In the genomic region with DNA sequence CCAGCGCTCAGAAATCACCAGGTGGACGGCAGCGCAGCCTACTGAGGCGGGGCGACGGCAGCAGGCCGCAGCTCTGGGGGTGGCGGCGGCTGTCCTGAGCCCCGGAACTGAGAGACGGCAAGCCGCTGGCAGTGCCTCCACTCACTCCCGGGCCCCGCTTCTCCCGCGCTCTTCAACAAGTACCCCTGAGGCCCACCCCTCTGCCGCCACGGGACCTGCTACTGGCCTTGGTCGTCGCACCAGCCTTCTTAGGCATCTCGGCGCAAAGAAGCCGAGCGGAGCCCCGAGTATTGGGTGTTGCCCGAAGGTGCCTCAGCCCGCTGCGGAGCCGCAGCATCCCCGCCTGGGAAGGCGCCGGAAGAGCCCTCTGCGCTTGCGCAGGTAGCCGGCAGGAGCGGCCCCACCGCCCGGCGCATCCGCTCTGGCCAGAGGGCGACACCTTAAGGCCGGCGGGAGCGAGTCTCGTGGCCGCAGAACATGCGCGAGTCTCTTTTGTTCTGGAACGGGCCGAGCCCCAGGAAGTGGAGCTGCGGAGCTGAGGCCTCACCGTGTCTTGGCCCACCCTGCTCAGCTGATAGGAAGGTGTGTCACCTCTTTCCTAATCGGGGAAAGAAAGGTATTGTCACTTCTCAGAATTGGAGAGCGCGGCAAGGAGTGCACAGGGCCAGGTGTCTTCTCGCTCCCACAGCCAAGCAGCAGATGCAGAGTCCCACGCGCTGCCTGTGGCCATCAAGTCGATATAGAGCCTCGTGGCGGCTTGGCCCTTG, we compare ENCODE assay signal across 1 cellular context.
TF ChIP-seq lines count a peak whose summit lies in the region.

A gene (minus strand): TSS at position 369 of the 767 bp plus-strand sequence. CDS start 32 bp downstream, at position 337.

TF ChIP-seq in GM12878, 131 proteins besides CTCF, POLR2A, EP300 and RAD21 (continued from another document and continues in another):
- TF ChIP-seq POLR2AphosphoS5 (IDR thresholded peaks at IDR 0.05; ENCODE audit: low read length) = peak; percentile 87
- no peak for TF ChIP-seq CBX3 (IDR thresholded peaks at IDR 0.05; ENCODE audit: borderline replicate concordance, low read depth)
- no peak for TF ChIP-seq ATF7 (IDR thresholded peaks at IDR 0.05; ENCODE audit: low read depth)
- TF ChIP-seq, protein P1, sequence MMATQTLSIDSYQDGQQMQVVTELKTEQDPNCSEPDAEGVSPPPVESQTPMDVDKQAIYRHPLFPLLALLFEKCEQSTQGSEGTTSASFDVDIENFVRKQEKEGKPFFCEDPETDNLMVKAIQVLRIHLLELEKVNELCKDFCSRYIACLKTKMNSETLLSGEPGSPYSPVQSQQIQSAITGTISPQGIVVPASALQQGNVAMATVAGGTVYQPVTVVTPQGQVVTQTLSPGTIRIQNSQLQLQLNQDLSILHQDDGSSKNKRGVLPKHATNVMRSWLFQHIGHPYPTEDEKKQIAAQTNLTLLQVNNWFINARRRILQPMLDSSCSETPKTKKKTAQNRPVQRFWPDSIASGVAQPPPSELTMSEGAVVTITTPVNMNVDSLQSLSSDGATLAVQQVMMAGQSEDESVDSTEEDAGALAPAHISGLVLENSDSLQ (IDR thresholded peaks at IDR 0.05) = no peak
- TF ChIP-seq, protein P2, sequence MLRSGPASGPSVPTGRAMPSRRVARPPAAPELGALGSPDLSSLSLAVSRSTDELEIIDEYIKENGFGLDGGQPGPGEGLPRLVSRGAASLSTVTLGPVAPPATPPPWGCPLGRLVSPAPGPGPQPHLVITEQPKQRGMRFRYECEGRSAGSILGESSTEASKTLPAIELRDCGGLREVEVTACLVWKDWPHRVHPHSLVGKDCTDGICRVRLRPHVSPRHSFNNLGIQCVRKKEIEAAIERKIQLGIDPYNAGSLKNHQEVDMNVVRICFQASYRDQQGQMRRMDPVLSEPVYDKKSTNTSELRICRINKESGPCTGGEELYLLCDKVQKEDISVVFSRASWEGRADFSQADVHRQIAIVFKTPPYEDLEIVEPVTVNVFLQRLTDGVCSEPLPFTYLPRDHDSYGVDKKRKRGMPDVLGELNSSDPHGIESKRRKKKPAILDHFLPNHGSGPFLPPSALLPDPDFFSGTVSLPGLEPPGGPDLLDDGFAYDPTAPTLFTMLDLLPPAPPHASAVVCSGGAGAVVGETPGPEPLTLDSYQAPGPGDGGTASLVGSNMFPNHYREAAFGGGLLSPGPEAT (IDR thresholded peaks at IDR 0.05; ENCODE audit: low read depth) = peak; percentile 44; the same call in 1 of the 2 replicates
- TF ChIP-seq, protein P3, sequence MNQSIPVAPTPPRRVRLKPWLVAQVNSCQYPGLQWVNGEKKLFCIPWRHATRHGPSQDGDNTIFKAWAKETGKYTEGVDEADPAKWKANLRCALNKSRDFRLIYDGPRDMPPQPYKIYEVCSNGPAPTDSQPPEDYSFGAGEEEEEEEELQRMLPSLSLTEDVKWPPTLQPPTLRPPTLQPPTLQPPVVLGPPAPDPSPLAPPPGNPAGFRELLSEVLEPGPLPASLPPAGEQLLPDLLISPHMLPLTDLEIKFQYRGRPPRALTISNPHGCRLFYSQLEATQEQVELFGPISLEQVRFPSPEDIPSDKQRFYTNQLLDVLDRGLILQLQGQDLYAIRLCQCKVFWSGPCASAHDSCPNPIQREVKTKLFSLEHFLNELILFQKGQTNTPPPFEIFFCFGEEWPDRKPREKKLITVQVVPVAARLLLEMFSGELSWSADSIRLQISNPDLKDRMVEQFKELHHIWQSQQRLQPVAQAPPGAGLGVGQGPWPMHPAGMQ (IDR thresholded peaks at IDR 0.05; ENCODE audit: borderline replicate concordance) = no peak
- peak; percentile 44 for TF ChIP-seq SMC3 (IDR thresholded peaks at IDR 0.05; ENCODE audit: borderline replicate concordance, low read length)
- peak; percentile 61 for TF ChIP-seq MYC (IDR thresholded peaks at IDR 0.05; ENCODE audit: insufficient read depth, insufficient read length, insufficient replicate concordance, low read length, severe bottlenecking)
- TF ChIP-seq, protein P4, sequence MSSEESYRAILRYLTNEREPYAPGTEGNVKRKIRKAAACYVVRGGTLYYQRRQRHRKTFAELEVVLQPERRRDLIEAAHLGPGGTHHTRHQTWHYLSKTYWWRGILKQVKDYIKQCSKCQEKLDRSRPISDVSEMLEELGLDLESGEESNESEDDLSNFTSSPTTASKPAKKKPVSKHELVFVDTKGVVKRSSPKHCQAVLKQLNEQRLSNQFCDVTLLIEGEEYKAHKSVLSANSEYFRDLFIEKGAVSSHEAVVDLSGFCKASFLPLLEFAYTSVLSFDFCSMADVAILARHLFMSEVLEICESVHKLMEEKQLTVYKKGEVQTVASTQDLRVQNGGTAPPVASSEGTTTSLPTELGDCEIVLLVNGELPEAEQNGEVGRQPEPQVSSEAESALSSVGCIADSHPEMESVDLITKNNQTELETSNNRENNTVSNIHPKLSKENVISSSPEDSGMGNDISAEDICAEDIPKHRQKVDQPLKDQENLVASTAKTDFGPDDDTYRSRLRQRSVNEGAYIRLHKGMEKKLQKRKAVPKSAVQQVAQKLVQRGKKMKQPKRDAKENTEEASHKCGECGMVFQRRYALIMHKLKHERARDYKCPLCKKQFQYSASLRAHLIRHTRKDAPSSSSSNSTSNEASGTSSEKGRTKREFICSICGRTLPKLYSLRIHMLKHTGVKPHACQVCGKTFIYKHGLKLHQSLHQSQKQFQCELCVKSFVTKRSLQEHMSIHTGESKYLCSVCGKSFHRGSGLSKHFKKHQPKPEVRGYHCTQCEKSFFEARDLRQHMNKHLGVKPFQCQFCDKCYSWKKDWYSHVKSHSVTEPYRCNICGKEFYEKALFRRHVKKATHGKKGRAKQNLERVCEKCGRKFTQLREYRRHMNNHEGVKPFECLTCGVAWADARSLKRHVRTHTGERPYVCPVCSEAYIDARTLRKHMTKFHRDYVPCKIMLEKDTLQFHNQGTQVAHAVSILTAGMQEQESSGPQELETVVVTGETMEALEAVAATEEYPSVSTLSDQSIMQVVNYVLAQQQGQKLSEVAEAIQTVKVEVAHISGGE (CRISPR knock-in tag; IDR thresholded peaks at IDR 0.05) = no peak
- TF ChIP-seq BACH1 (IDR thresholded peaks at IDR 0.05; ENCODE audit: borderline replicate concordance) = peak; percentile 7
- TF ChIP-seq BMI1 (IDR thresholded peaks at IDR 0.05; ENCODE audit: borderline replicate concordance) = no peak
- TF ChIP-seq, protein P5, sequence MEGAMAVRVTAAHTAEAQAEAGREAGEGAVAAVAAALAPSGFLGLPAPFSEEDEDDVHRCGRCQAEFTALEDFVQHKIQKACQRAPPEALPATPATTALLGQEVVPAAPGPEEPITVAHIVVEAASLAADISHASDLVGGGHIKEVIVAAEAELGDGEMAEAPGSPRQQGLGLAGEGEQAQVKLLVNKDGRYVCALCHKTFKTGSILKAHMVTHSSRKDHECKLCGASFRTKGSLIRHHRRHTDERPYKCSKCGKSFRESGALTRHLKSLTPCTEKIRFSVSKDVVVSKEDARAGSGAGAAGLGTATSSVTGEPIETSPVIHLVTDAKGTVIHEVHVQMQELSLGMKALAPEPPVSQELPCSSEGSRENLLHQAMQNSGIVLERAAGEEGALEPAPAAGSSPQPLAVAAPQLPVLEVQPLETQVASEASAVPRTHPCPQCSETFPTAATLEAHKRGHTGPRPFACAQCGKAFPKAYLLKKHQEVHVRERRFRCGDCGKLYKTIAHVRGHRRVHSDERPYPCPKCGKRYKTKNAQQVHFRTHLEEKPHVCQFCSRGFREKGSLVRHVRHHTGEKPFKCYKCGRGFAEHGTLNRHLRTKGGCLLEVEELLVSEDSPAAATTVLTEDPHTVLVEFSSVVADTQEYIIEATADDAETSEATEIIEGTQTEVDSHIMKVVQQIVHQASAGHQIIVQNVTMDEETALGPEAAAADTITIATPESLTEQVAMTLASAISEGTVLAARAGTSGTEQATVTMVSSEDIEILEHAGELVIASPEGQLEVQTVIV (IDR thresholded peaks at IDR 0.05; ENCODE audit: borderline replicate concordance, partially characterized antibody) = no peak
- peak; percentile 71 to 87; a peak in 3 of 4 replicates for TF ChIP-seq BHLHE40 (IDR thresholded peaks at IDR 0.05; ENCODE audit: borderline replicate concordance in 1 of 2, low read depth in 2 of 2, low read length in 1 of 2)
- TF ChIP-seq LARP7 (IDR thresholded peaks at IDR 0.05) = peak; percentile 37; the same call in 1 of the 2 replicates
- no peak for TF ChIP-seq NR2C2 (IDR thresholded peaks at IDR 0.05; ENCODE audit: borderline replicate concordance, control insufficient read depth, insufficient read length, low read depth)
- TF ChIP-seq, protein P6, sequence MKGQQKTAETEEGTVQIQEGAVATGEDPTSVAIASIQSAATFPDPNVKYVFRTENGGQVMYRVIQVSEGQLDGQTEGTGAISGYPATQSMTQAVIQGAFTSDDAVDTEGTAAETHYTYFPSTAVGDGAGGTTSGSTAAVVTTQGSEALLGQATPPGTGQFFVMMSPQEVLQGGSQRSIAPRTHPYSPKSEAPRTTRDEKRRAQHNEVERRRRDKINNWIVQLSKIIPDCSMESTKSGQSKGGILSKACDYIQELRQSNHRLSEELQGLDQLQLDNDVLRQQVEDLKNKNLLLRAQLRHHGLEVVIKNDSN (IDR thresholded peaks at IDR 0.05; ENCODE audit: borderline replicate concordance, extremely low read length, insufficient read depth, low read depth, low read length) = peak; percentile 33
- TF ChIP-seq FOXM1 (IDR thresholded peaks at IDR 0.05; ENCODE audit: low read depth, low read length) = no peak
- TF ChIP-seq GABPA (IDR thresholded peaks at IDR 0.05; ENCODE audit: low read depth) = peak; percentile 91
- peak; percentile 77; the same call in 1 of the 3 replicates for TF ChIP-seq POU2F2 (IDR thresholded peaks at IDR 0.05; ENCODE audit: borderline replicate concordance, low read depth, low read length)
- TF ChIP-seq SUZ12 (IDR thresholded peaks at IDR 0.05; ENCODE audit: unreplicated experiment) = no peak
- no peak for TF ChIP-seq CHD1 (IDR thresholded peaks at IDR 0.05; ENCODE audit: low read depth, low read length)
- peak; percentile 58; the same call in 1 of the 2 replicates for TF ChIP-seq SMARCA5 (IDR thresholded peaks at IDR 0.05)
- TF ChIP-seq KDM1A (IDR thresholded peaks at IDR 0.05; ENCODE audit: borderline replicate concordance) = no peak
- no peak for TF ChIP-seq MEF2B (IDR thresholded peaks at IDR 0.05; ENCODE audit: partially characterized antibody, poor library complexity, severe bottlenecking)
- TF ChIP-seq EED (IDR thresholded peaks at IDR 0.05; ENCODE audit: low read depth) = 0 out of 2 replicates have a peak, but pooled peaks have one; percentile 37
- no peak for TF ChIP-seq ZBED1 (IDR thresholded peaks at IDR 0.05; ENCODE audit: borderline replicate concordance)
- TF ChIP-seq, protein P7, sequence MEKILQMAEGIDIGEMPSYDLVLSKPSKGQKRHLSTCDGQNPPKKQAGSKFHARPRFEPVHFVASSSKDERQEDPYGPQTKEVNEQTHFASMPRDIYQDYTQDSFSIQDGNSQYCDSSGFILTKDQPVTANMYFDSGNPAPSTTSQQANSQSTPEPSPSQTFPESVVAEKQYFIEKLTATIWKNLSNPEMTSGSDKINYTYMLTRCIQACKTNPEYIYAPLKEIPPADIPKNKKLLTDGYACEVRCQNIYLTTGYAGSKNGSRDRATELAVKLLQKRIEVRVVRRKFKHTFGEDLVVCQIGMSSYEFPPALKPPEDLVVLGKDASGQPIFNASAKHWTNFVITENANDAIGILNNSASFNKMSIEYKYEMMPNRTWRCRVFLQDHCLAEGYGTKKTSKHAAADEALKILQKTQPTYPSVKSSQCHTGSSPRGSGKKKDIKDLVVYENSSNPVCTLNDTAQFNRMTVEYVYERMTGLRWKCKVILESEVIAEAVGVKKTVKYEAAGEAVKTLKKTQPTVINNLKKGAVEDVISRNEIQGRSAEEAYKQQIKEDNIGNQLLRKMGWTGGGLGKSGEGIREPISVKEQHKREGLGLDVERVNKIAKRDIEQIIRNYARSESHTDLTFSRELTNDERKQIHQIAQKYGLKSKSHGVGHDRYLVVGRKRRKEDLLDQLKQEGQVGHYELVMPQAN (conservative IDR thresholded peaks at IDR 0.05) = peak; percentile 58
- TF ChIP-seq TCF3 (IDR thresholded peaks at IDR 0.05; ENCODE audit: borderline replicate concordance, insufficient read depth, low read depth, low read length) = no peak
- no peak for TF ChIP-seq ZSCAN29 (IDR thresholded peaks at IDR 0.05)
- TF ChIP-seq RB1 (IDR thresholded peaks at IDR 0.05; ENCODE audit: borderline replicate concordance) = peak; percentile 60; the same call in 1 of the 2 replicates
- no peak for TF ChIP-seq RBBP5 (conservative IDR thresholded peaks at IDR 0.05)
- TF ChIP-seq SIX5 (IDR thresholded peaks at IDR 0.05; ENCODE audit: low read depth, low read length, severe bottlenecking) = peak; percentile 56
- TF ChIP-seq NRF1 (conservative IDR thresholded peaks at IDR 0.05; ENCODE audit: low read depth, low read length) = peak; percentile 90
- TF ChIP-seq SREBF2 (IDR thresholded peaks at IDR 0.05; ENCODE audit: low read length) = no peak
- TF ChIP-seq SMAD1 (IDR thresholded peaks at IDR 0.05; ENCODE audit: low read depth, partially characterized antibody) = no peak
- no peak for TF ChIP-seq ZNF274 (IDR thresholded peaks at IDR 0.05; ENCODE audit: insufficient read depth, insufficient read length)
- TF ChIP-seq, protein P8, sequence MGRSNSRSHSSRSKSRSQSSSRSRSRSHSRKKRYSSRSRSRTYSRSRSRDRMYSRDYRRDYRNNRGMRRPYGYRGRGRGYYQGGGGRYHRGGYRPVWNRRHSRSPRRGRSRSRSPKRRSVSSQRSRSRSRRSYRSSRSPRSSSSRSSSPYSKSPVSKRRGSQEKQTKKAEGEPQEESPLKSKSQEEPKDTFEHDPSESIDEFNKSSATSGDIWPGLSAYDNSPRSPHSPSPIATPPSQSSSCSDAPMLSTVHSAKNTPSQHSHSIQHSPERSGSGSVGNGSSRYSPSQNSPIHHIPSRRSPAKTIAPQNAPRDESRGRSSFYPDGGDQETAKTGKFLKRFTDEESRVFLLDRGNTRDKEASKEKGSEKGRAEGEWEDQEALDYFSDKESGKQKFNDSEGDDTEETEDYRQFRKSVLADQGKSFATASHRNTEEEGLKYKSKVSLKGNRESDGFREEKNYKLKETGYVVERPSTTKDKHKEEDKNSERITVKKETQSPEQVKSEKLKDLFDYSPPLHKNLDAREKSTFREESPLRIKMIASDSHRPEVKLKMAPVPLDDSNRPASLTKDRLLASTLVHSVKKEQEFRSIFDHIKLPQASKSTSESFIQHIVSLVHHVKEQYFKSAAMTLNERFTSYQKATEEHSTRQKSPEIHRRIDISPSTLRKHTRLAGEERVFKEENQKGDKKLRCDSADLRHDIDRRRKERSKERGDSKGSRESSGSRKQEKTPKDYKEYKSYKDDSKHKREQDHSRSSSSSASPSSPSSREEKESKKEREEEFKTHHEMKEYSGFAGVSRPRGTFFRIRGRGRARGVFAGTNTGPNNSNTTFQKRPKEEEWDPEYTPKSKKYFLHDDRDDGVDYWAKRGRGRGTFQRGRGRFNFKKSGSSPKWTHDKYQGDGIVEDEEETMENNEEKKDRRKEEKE (IDR thresholded peaks at IDR 0.05) = no peak
- peak; percentile 93 for TF ChIP-seq MXI1 (IDR thresholded peaks at IDR 0.05; ENCODE audit: low read depth, low read length)
